17 cellular contexts compared by ENCODE assay signal in the genomic region with DNA sequence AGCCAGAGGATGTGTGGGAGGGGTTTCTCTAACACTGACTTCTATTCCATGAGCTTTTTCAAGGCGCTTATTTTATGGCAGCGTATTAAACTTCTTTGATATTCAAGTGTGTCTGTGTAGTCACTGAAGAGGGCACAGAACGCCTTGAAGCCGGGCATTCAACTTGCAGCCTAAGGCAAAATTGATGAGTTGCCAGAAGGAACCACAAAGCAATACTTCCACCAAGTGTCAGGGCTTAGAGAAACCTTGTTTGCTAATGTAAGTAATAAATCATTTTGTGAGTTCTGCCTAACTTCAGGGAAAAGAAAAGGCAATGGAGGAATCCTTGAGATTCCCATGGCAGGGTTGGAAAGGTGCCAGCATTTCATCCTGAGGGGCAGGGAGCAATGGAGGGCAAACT.
DNase-seq lines count a peak whose midpoint lies in the region; ATAC-seq and TF ChIP-seq lines count a peak whose summit lies in the region.
"Had no signal": no experiment of that assay in that cellular context is flagged by ENCODE, and none has a peak within 500 bp of the region (broad histone marks: within the 10 kb centered on the region; RNA-seq: fewer than 3 reads in every experiment).

No MANE protein-coding gene starts in this region.

- TF ChIP-seq CTCF in PC-3 (conservative IDR thresholded peaks at IDR 0.05; ENCODE audit: low read depth, low read length) (no peak), osteoblast (IDR thresholded peaks at IDR 0.05; ENCODE audit: extremely low read depth, low read depth, low read length) (no peak)

- H3K4me1 ChIP-seq in PC-3 (ENCODE audit: insufficient read depth, low read length): peaks cover 22% of the 10 kb centered on the region
- H3K4me1 ChIP-seq in osteoblast (ENCODE audit: insufficient read depth, low read length): peaks cover 35% of the 10 kb centered on the region
- H3K4me1 ChIP-seq: adrenal gland, parathyroid adenoma had no signal

- H3K27me3 ChIP-seq in PC-3 (ENCODE audit: low read length) (no peaks in the 10 kb centered on the region), osteoblast (ENCODE audit: insufficient read depth, low read length) (no peaks in the 10 kb centered on the region)
- H3K27me3 ChIP-seq: adrenal gland, dorsolateral prefrontal cortex, gastrocnemius medialis had no signal

- no peaks in the 10 kb centered on the region for H3K9me3 ChIP-seq in PC-3 (ENCODE audit: low read length)
- H3K9me3 ChIP-seq in osteoblast (ENCODE audit: low read depth, low read length): no peaks in the 10 kb centered on the region
- H3K9me3 ChIP-seq: adrenal gland, gastrocnemius medialis had no signal

- CTCF ChIA-PET in PC-3 (lab: Charles Lee): no interaction called here

- H3K4me2 ChIP-seq in PC-3 (ENCODE audit: low read length): no peak overlapping the region
- no peak overlapping the region for H3K4me2 ChIP-seq in osteoblast (ENCODE audit: insufficient read depth, low read length)

- no peaks in the 10 kb centered on the region for H3K79me2 ChIP-seq in PC-3 (ENCODE audit: low read length)
- H3K79me2 ChIP-seq in osteoblast (ENCODE audit: insufficient read depth, low read length): no peaks in the 10 kb centered on the region
- H3K79me2 ChIP-seq: parathyroid adenoma had no signal

- intact Hi-C loops in PC-3 (cut with micrococcal nuclease): no loop called here

- H3K27ac ChIP-seq in PC-3 (ENCODE audit: low read length) (no peak overlapping the region), osteoblast (ENCODE audit: low read depth, low read length) (peak overlapping the region; percentile 15)
- H3K27ac ChIP-seq: adrenal gland, gastrocnemius medialis, parathyroid adenoma had no signal

- H3F3A ChIP-seq in PC-3 (ENCODE audit: low read length, unreplicated experiment): no peaks in the 10 kb centered on the region

- H3K9ac ChIP-seq in PC-3 (ENCODE audit: low read length): no peak overlapping the region
- H3K9ac ChIP-seq: parathyroid adenoma had no signal

- H2AFZ ChIP-seq in PC-3 (ENCODE audit: low read length) (no peak overlapping the region), osteoblast (ENCODE audit: low read length) (no peak overlapping the region)
- H2AFZ ChIP-seq: parathyroid adenoma had no signal

- BruUV-seq in PC-3 (replicated peaks; lab: Mats Ljungman, UMichigan): no TSS peak

- peak; percentile 22 for DNase-seq in GM04504 (ENCODE audit: low read depth)
- peak; percentile 45 for DNase-seq in PC-3
- peak; percentile 28 for DNase-seq in fibroblast of gingiva (ENCODE audit: low read depth)
- peak; percentile 76 for DNase-seq in osteoblast (ENCODE audit: insufficient read length, low spot score, missing footprints)
- DNase-seq in NCI-H2029 (lab: John Stamatoyannopoulos, UW): no peak
- DNase-seq in D341Med (ENCODE audit: low spot score): no peak
- DNase-seq: activated CD4-positive, alpha-beta T cell treated with anti-CD3 and anti-CD28 coated beads for 4 hours; DMS153; dorsolateral prefrontal cortex; gastrocnemius medialis; Kasumi-1; NCI-H187 treated with DMSO at 0.1 percent for 48 hours; SHP77 had no signal

- no peaks in the 10 kb centered on the region for H3K9me2 ChIP-seq in PC-3 (replicated peaks; ENCODE audit: low read length)

- no peak overlapping the region for H3K4me3 ChIP-seq in PC-3 (ENCODE audit: low read length)
- H3K4me3 ChIP-seq in osteoblast (ENCODE audit: insufficient read depth, low read length): no peak overlapping the region
- H3K4me3 ChIP-seq: adrenal gland, dorsolateral prefrontal cortex, gastrocnemius medialis had no signal

- H3K36me3 ChIP-seq in PC-3 (ENCODE audit: low read depth, low read length) (no peaks in the 10 kb centered on the region), osteoblast (ENCODE audit: insufficient read depth, low read length) (no peaks in the 10 kb centered on the region)
- H3K36me3 ChIP-seq: adrenal gland, gastrocnemius medialis had no signal

- H4K20me1 ChIP-seq in PC-3 (ENCODE audit: low read length): no peaks in the 10 kb centered on the region
- H4K20me1 ChIP-seq in osteoblast (ENCODE audit: insufficient read depth, low read length): no peaks in the 10 kb centered on the region

- ATAC-seq in PC-3 (no peak), GM21723 (IDR thresholded peaks at IDR 0.05; ENCODE audit: unreplicated experiment) (no peak), HG03045 (IDR thresholded peaks at IDR 0.05; ENCODE audit: unreplicated experiment) (no peak)
- ATAC-seq: gastrocnemius medialis had no signal

- POLR2A ChIA-PET in PC-3 (lab: Charles Lee; ENCODE audit: unreplicated experiment): no interaction called here

Comparison
In these comparisons a context has a peak if more than half of its experiments do, and no peak if none do; other contexts are left out.
1. DNase-seq: peak in GM04504 (single experiment), PC-3 (single experiment), fibroblast of gingiva (single experiment) and osteoblast (single experiment); none in NCI-H2029 (single experiment) and D341Med (single experiment).